ENCODE assay signal across 1 cellular context in the genomic region with DNA sequence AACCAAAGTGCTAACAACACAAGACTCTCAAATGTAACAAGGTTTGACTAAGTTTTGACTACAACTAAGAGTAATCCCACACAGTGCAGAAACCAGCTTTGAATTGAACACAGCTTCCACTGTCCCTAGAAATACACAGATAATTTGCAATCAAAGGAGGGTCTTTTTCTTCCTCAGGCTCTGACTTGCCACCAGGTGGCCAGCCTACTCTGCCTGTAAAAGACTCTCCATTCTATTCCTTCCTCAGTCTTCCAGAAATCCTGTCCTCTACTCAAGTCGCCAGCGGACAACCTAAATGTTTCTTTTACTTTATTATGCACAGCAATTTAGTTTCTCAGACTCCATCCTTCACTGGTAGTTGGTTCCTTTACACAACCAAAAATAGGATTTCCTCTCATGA.
TF ChIP-seq lines count a peak whose summit lies in the region.

No MANE protein-coding gene starts in this region.

TF ChIP-seq in SK-N-SH treated with all-trans-retinoic acid at 6 μM for 48 hours, 23 proteins besides CTCF, POLR2A, EP300 and RAD21 (continued from another document):
- TF ChIP-seq, protein P1, sequence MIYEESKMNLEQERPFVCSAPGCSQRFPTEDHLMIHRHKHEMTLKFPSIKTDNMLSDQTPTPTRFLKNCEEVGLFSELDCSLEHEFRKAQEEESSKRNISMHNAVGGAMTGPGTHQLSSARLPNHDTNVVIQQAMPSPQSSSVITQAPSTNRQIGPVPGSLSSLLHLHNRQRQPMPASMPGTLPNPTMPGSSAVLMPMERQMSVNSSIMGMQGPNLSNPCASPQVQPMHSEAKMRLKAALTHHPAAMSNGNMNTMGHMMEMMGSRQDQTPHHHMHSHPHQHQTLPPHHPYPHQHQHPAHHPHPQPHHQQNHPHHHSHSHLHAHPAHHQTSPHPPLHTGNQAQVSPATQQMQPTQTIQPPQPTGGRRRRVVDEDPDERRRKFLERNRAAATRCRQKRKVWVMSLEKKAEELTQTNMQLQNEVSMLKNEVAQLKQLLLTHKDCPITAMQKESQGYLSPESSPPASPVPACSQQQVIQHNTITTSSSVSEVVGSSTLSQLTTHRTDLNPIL (CRISPR knock-in tag; IDR thresholded peaks at IDR 0.05; ENCODE audit: low read depth): no peak
